ENCODE assay signal across 1 cellular context in the genomic region with DNA sequence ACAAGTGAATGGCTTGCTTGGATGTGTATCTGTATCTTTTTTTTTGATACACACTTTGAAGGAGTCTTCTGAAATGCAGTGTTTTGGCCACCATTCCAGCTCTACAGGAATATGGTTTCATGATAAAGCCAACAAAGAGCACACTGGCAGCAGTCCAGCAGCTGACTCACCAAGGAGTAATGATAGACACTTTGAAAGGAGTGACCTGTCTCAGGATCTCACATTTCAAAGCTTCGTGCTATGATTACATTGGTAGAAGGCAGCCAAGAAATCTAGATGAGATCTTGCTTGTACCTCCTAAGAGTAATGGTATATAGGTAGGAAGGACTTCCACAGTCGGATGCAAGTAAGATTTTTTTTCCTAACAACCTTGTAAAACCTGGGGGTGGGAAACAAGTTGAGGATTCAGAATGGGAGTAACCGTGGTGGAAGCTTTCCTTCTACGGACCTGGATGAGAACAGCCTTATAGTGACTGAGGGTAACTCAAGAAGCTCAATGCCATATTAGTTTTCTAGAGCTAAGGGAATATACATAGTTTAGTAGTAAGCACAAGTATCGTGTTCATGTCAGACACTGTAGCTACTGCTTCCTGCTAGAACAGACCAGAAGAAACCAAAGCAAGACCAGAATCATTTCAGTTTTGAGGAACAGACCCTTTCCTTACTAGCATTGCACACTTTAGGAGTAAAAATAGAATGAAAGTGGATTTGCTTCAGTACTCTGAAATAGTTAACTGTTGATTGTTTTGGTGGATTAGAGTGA.
TF ChIP-seq lines count a peak whose summit lies in the region.

No MANE protein-coding gene starts in this region.

TF ChIP-seq in GM23338, 12 proteins besides CTCF, POLR2A, EP300 and RAD21 (continued from another document):
- TF ChIP-seq, protein P1, sequence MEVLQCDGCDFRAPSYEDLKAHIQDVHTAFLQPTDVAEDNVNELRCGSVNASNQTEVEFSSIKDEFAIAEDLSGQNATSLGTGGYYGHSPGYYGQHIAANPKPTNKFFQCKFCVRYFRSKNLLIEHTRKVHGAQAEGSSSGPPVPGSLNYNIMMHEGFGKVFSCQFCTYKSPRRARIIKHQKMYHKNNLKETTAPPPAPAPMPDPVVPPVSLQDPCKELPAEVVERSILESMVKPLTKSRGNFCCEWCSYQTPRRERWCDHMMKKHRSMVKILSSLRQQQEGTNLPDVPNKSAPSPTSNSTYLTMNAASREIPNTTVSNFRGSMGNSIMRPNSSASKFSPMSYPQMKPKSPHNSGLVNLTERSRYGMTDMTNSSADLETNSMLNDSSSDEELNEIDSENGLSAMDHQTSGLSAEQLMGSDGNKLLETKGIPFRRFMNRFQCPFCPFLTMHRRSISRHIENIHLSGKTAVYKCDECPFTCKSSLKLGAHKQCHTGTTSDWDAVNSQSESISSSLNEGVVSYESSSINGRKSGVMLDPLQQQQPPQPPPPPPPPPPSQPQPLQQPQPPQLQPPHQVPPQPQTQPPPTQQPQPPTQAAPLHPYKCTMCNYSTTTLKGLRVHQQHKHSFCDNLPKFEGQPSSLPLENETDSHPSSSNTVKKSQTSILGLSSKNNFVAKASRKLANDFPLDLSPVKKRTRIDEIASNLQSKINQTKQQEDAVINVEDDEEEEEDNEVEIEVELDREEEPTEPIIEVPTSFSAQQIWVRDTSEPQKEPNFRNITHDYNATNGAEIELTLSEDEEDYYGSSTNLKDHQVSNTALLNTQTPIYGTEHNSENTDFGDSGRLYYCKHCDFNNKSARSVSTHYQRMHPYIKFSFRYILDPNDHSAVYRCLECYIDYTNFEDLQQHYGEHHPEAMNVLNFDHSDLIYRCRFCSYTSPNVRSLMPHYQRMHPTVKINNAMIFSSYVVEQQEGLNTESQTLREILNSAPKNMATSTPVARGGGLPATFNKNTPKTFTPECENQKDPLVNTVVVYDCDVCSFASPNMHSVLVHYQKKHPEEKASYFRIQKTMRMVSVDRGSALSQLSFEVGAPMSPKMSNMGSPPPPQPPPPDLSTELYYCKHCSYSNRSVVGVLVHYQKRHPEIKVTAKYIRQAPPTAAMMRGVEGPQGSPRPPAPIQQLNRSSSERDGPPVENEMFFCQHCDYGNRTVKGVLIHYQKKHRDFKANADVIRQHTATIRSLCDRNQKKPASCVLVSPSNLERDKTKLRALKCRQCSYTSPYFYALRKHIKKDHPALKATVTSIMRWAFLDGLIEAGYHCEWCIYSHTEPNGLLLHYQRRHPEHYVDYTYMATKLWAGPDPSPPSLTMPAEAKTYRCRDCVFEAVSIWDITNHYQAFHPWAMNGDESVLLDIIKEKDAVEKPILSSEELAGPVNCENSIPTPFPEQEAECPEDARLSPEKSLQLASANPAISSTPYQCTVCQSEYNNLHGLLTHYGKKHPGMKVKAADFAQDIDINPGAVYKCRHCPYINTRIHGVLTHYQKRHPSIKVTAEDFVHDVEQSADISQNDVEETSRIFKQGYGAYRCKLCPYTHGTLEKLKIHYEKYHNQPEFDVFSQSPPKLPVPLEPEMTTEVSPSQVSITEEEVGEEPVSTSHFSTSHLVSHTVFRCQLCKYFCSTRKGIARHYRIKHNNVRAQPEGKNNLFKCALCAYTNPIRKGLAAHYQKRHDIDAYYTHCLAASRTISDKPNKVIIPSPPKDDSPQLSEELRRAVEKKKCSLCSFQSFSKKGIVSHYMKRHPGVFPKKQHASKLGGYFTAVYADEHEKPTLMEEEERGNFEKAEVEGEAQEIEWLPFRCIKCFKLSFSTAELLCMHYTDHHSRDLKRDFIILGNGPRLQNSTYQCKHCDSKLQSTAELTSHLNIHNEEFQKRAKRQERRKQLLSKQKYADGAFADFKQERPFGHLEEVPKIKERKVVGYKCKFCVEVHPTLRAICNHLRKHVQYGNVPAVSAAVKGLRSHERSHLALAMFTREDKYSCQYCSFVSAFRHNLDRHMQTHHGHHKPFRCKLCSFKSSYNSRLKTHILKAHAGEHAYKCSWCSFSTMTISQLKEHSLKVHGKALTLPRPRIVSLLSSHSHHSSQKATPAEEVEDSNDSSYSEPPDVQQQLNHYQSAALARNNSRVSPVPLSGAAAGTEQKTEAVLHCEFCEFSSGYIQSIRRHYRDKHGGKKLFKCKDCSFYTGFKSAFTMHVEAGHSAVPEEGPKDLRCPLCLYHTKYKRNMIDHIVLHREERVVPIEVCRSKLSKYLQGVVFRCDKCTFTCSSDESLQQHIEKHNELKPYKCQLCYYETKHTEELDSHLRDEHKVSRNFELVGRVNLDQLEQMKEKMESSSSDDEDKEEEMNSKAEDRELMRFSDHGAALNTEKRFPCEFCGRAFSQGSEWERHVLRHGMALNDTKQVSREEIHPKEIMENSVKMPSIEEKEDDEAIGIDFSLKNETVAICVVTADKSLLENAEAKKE (CRISPR knock-in tag; IDR thresholded peaks at IDR 0.05), result no peak
